1 cellular context compared by ENCODE assay signal in the genomic region with DNA sequence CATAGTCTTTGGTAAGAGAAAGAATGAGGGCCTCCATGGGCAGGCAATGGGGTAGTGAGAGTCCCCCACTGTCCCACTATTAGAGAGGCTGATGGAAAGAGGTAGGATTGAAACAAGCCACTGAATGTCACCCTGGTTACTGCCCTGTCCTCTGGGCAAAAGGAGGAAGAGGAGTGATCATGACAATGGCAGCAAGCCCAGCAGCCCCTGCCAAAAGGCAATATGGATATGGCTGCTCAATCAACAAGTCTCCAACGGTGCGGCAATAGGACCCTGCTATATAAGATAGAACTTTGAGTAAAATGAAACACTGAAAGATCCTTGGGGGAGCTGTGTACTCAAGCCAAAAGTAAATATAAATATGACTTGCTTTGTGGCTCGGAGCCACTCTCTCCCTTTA.
TF ChIP-seq lines count a peak whose summit lies in the region.

No MANE protein-coding gene starts in this region.

TF ChIP-seq in IMR-90, 13 proteins besides CTCF, POLR2A, EP300 and RAD21:
- TF ChIP-seq BHLHE40 (IDR thresholded peaks at IDR 0.05; ENCODE audit: low read depth, low read length) = no peak
